ENCODE assay signal across 8 cellular contexts in genomic region chr2:10303174-10303633, GRCh38. TPM values are rescaled to one million over a fixed set of nuclear protein-coding genes. Genes with fewer than 3 reads are reported as not detected.
DNase-seq lines count a peak whose midpoint lies in the region; ATAC-seq, FAIRE-seq and TF ChIP-seq lines count a peak whose summit lies in the region.

No MANE protein-coding gene starts in this region.

- no peaks in the 10 kb centered on the region for H3K9me3 Mint-ChIP-seq in type B pancreatic cell

- H3K18ac ChIP-seq in mesenchymal stem cell (ENCODE audit: low read depth in 1 of 2, low read length in 2 of 2), result peak overlapping the region; percentile 85 to 94

- POLR2A ChIA-PET in OCI-LY7 (lab: Charles Lee), result interaction anchor here (0.6 to 3.6 kb wide), 4 partner anchors 10 to 80 kb away, joined by 3 to 13 read pairs (median 7); no protein-coding TSS in a partner anchor

- peaks cover 39% of the 10 kb centered on the region for H3K27me3 Mint-ChIP-seq in type B pancreatic cell

- CTCF ChIA-PET in OCI-LY7 (lab: Charles Lee; ENCODE audit: unreplicated experiment), result interaction anchor here (0.6 to 1.9 kb wide), 2 partner anchors 29 to 105 kb away, joined by 3 to 6 read pairs; no protein-coding TSS in a partner anchor

- no peaks in the 10 kb centered on the region for H3K36me3 ChIP-seq in OCI-LY7 (ENCODE audit: insufficient read depth, low read length)
- no peaks in the 10 kb centered on the region for H3K36me3 ChIP-seq in bronchial epithelial cell (ENCODE audit: control insufficient read depth, insufficient read depth, low read length)
- no peaks in the 10 kb centered on the region for H3K36me3 ChIP-seq in mesenchymal stem cell (ENCODE audit: control insufficient read depth in 1 of 2, insufficient read depth in 2 of 2, low read depth in 1 of 2, low read length in 2 of 2)

- H3K9me2 ChIP-seq in OCI-LY7 (ENCODE audit: insufficient read depth, low read length), result no peaks in the 10 kb centered on the region

- H3K36me3 Mint-ChIP-seq in type B pancreatic cell, result no peaks in the 10 kb centered on the region

- peaks cover 17% of the 10 kb centered on the region for H3K4me1 Mint-ChIP-seq in type B pancreatic cell (ENCODE audit: unreplicated experiment)

- H3K23ac ChIP-seq in mesenchymal stem cell (ENCODE audit: low read length in 2 of 2), result peak overlapping the region in 1 of 2 experiments; percentile 98

- no peak for DNase-seq in AG09309 (ENCODE audit: low read depth)
- DNase-seq in OCI-LY7 (ENCODE audit: low spot score), result no peak
- DNase-seq in bronchial epithelial cell (ENCODE audit: low read depth), result no peak
- peak; percentile 45 for DNase-seq in mesenchymal stem cell
- DNase-seq in type B pancreatic cell (ENCODE audit: extremely low spot score, unreplicated experiment), result no peak
- DNase-seq in mucosa of gallbladder (ENCODE audit: low spot score), result no peak
- DNase-seq in NCI-H526 (lab: John Stamatoyannopoulos, UW), result no peak

- peak overlapping the region; percentile 57 to 62 for H3K4ac ChIP-seq in mesenchymal stem cell (ENCODE audit: low read depth in 1 of 2, low read length in 2 of 2)

- peak overlapping the region in 1 of 2 experiments; percentile 81 for H2BK12ac ChIP-seq in mesenchymal stem cell (ENCODE audit: low read length in 2 of 2)

- peaks cover 25% of the 10 kb centered on the region for H3K4me1 ChIP-seq in OCI-LY7 (ENCODE audit: insufficient read depth, low read length, poor library complexity, severe bottlenecking)
- peaks cover 21% of the 10 kb centered on the region for H3K4me1 ChIP-seq in mesenchymal stem cell (ENCODE audit: control insufficient read depth, insufficient read depth, low read depth, low read length)

- peak overlapping the region; percentile 58 for H3K27ac Mint-ChIP-seq in type B pancreatic cell

- peak overlapping the region; percentile 83 for H3K9ac ChIP-seq in mesenchymal stem cell (ENCODE audit: low read length)

- TF ChIP-seq CTCF in AG09309 (IDR thresholded peaks at IDR 0.05; ENCODE audit: control insufficient read depth, insufficient read depth, low read depth, low read length, missing control alignments) (no peak), OCI-LY7 (conservative IDR thresholded peaks at IDR 0.05; ENCODE audit: low read length) (no peak), bronchial epithelial cell (IDR thresholded peaks at IDR 0.05; ENCODE audit: insufficient read depth, low read length, severe bottlenecking) (no peak), type B pancreatic cell (conservative IDR thresholded peaks at IDR 0.05) (no peak)

- H3K4me3 ChIP-seq in AG09309 (ENCODE audit: control insufficient read depth, low read depth, low read length) (peak overlapping the region; percentile 87), OCI-LY7 (ENCODE audit: low read depth, low read length, poor library complexity, severe bottlenecking) (peak overlapping the region; percentile 74), bronchial epithelial cell (ENCODE audit: low read depth, low read length) (peak overlapping the region; percentile 81), mesenchymal stem cell (ENCODE audit: insufficient read depth in 1 of 2, low read depth in 1 of 2, low read length in 2 of 2) (peak overlapping the region; percentile 82 to 95)

- BruUV-seq in OCI-LY7 (replicated peaks; lab: Mats Ljungman, UMichigan), result no TSS peak

- H2BK120ac ChIP-seq in mesenchymal stem cell (ENCODE audit: low read depth, low read length), result peak overlapping the region; percentile 36

- peak overlapping the region; percentile 96 for H3K4me3 Mint-ChIP-seq in type B pancreatic cell

- H3K4me2 ChIP-seq in OCI-LY7 (ENCODE audit: low read length) (peak overlapping the region; percentile 82), mesenchymal stem cell (ENCODE audit: low read length, poor library complexity, severe bottlenecking) (peak overlapping the region; percentile 99)

- H2BK5ac ChIP-seq in mesenchymal stem cell (ENCODE audit: low read depth, low read length, poor library complexity, severe bottlenecking), result no peak overlapping the region

- no peaks in the 10 kb centered on the region for H3K79me2 ChIP-seq in OCI-LY7 (ENCODE audit: insufficient read depth, low read depth, low read length)

- H4K91ac ChIP-seq in mesenchymal stem cell (ENCODE audit: low read length), result peak overlapping the region; percentile 80

- H2BK15ac ChIP-seq in mesenchymal stem cell (ENCODE audit: low read depth, poor library complexity, severe bottlenecking), result no peak overlapping the region

- peaks cover 28% of the 10 kb centered on the region for H3K79me1 ChIP-seq in mesenchymal stem cell (replicated peaks; ENCODE audit: low read length, poor library complexity, severe bottlenecking)

- H4K20me1 ChIP-seq in OCI-LY7 (ENCODE audit: insufficient read depth, low read length), result peaks cover 14% of the 10 kb centered on the region; the same call in 1 of the 2 replicates

- H2AFZ ChIP-seq in OCI-LY7 (ENCODE audit: low read length), result peak overlapping the region; percentile 34; the same call in 1 of the 2 replicates
- H2AFZ ChIP-seq in mesenchymal stem cell (ENCODE audit: low read depth, low read length), result peak overlapping the region; percentile 69

- H3K9me3 ChIP-seq in OCI-LY7 (ENCODE audit: low read length) (0 out of 2 replicates have a peak, but pooled peaks cover 6% of the 10 kb centered on the region), mesenchymal stem cell (ENCODE audit: control insufficient read depth, low read length) (no peaks in the 10 kb centered on the region)

- H4K8ac ChIP-seq in mesenchymal stem cell (ENCODE audit: low read length), result peak overlapping the region; percentile 61

- under 1% methylated on average over 31 of the region's 42 CpGs for WGBS in mesenchymal stem cell

- H3K27me3 ChIP-seq in bronchial epithelial cell (ENCODE audit: control insufficient read depth, insufficient read depth, low read length) (no peaks in the 10 kb centered on the region), mesenchymal stem cell (ENCODE audit: control insufficient read depth in 1 of 2, insufficient read depth in 1 of 2, low read length in 2 of 2) (no peaks in the 10 kb centered on the region)

- H3K27ac ChIP-seq in OCI-LY7 (ENCODE audit: low read depth, low read length, poor library complexity, severe bottlenecking) (no peak overlapping the region), mesenchymal stem cell (ENCODE audit: low read length, poor library complexity, severe bottlenecking) (no peak overlapping the region)

- peak overlapping the region in 1 of 2 experiments; percentile 96 for H3K14ac ChIP-seq in mesenchymal stem cell (ENCODE audit: low read length in 2 of 2)

- no peak overlapping the region for H2AK5ac ChIP-seq in mesenchymal stem cell (ENCODE audit: low read length, severe bottlenecking)

- intact Hi-C loops in OCI-LY7 (cut with micrococcal nuclease; ENCODE audit: unreplicated experiment), result loop anchor here (1.0 to 2.0 kb wide), 2 partner anchors 22 to 75 kb away; no protein-coding TSS in a partner anchor

- ATAC-seq in GM21723 (IDR thresholded peaks at IDR 0.05; ENCODE audit: unreplicated experiment), result peak; percentile 11

- FAIRE-seq in bronchial epithelial cell (lab: Jason Lieb, UNC), result no peak

RNA-seq across cellular contexts. Expression of gene HPCAL1, which starts 0.5 kb away (rescaled TPM):
- 9.1 and 9.7 TPM in 2 replicates for total RNA-seq in OCI-LY7 (2014; rRNA removed; shearing (Covaris generic))
- 7.2 and 9.2 TPM in 2 replicates for total RNA-seq in OCI-LY7 (2022)
- 9.0 and 10.1 TPM in 2 replicates for total RNA-seq in bronchial epithelial cell
- 35.6 TPM for polyA plus RNA-seq in mesenchymal stem cell (2013, experiment 1 of 2)
- polyA plus RNA-seq in mesenchymal stem cell (2013, experiment 2 of 2), result 36.5 TPM
- 13.4 and 17.8 TPM in 2 replicates for total RNA-seq in type B pancreatic cell (ENCODE audit: low replicate concordance)
- 44.0 TPM for total RNA-seq in mucosa of gallbladder
